ENCODE assay signal across 13 cellular contexts in the genomic region with DNA sequence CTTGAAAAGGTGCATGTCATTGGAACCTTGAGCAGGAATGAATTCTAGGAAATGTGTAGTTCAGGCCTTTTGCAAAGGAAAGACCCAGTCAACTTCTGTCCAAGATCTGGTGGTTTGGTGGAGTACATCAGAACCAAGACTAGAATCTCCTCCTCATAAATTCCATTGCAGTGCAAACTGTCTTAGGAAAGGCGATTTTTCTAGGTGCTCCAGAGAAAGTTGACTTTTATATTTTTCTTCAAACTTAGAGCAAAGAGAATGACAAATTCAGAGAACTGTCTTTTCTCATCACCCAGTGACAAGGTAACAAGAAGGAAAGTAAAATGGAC. TPM values are rescaled to one million over a fixed set of nuclear protein-coding genes. Genes with fewer than 3 reads are reported as not detected.
DNase-seq lines count a peak whose midpoint lies in the region; ATAC-seq and TF ChIP-seq lines count a peak whose summit lies in the region.
"Had no signal": no experiment of that assay in that cellular context is flagged by ENCODE, and none has a peak within 500 bp of the region (broad histone marks: within the 10 kb centered on the region; RNA-seq: fewer than 3 reads in every experiment).

No MANE protein-coding gene starts in this region.

- CTCF ChIA-PET in Panc1 (lab: Charles Lee), result no interaction called here

- H3K9ac ChIP-seq in skeletal muscle satellite cell (ENCODE audit: low read depth, low read length), result no peak overlapping the region

- intact Hi-C loops in Panc1 (cut with micrococcal nuclease; ENCODE audit: unreplicated experiment) (no loop called here), dorsolateral prefrontal cortex (cut with DNase I) (loop anchor here in 1 of 2 donors (5.0 kb wide), 1 partner anchor 50 kb away; a partner anchor contains a TSS)

- in situ Hi-C loops in Panc1 (cut with HindIII; ENCODE audit: low pct_unique_long_range_greater_than_20kb, low sequenced_read_pairs), result no loop called here

- H3K27me3 ChIP-seq in Panc1 (ENCODE audit: control insufficient read depth, insufficient read depth, low read length) (no peaks in the 10 kb centered on the region), dorsolateral prefrontal cortex (no peaks in the 10 kb centered on the region), skeletal muscle satellite cell (ENCODE audit: control insufficient read depth, insufficient read depth, low read length) (no peaks in the 10 kb centered on the region)
- H3K27me3 ChIP-seq: left lung, tibial nerve had no signal

- no peak for TF ChIP-seq CTCF in Panc1 (IDR thresholded peaks at IDR 0.05)
- no peak for TF ChIP-seq CTCF in dorsolateral prefrontal cortex (IDR thresholded peaks at IDR 0.05 in 54 of 56, conservative IDR thresholded peaks at IDR 0.05 in 2 of 56; ENCODE audit: low read depth in 1 of 56, partially characterized antibody in 56 of 56)

- no TSS peak for BruUV-seq in Panc1 (replicated peaks; lab: Mats Ljungman, UMichigan)

- H3K4me3 ChIP-seq in GM08714 (ENCODE audit: low read length), result peak overlapping the region; percentile 16; the same call in 1 of the 2 replicates
- H3K4me3 ChIP-seq in Panc1 (ENCODE audit: low read depth in 2 of 2, low read length in 2 of 2), result no peak overlapping the region
- H3K4me3 ChIP-seq in dorsolateral prefrontal cortex, result peak overlapping the region in 2 of 59 donors; percentile 3 to 30
- no peak overlapping the region for H3K4me3 ChIP-seq in skeletal muscle satellite cell (ENCODE audit: low read length)
- H3K4me3 ChIP-seq: left lung, tibial nerve had no signal

- H3K9me3 ChIP-seq in Panc1 (ENCODE audit: control insufficient read depth, insufficient read depth, low read depth, low read length) (no peaks in the 10 kb centered on the region), skeletal muscle satellite cell (replicated peaks; ENCODE audit: low read length) (no peaks in the 10 kb centered on the region)
- H3K9me3 ChIP-seq: left lung, tibial nerve had no signal

- POLR2A ChIA-PET in Panc1 (lab: Charles Lee), result no interaction called here

- H3K27ac ChIP-seq in Panc1 (ENCODE audit: low read length) (peak overlapping the region; percentile 54; the same call in 1 of the 2 replicates), dorsolateral prefrontal cortex (peak overlapping the region in 57 of 59 donors; percentile 26 to 93 (median 81))

- no peak for ATAC-seq in Panc1
- no peak for ATAC-seq in HG03039 (IDR thresholded peaks at IDR 0.05; ENCODE audit: unreplicated experiment)

- peak overlapping the region; percentile 27 for H3K4me2 ChIP-seq in skeletal muscle satellite cell (ENCODE audit: low read length)

- H3K36me3 ChIP-seq in Panc1 (ENCODE audit: control insufficient read depth, insufficient read depth, low read length) (no peaks in the 10 kb centered on the region), skeletal muscle satellite cell (ENCODE audit: insufficient read depth, low read length) (no peaks in the 10 kb centered on the region)
- H3K36me3 ChIP-seq: left lung, tibial nerve had no signal

- H3K4me1 ChIP-seq in Panc1 (ENCODE audit: control insufficient read depth, insufficient read depth, low read length), result peaks cover 13% of the 10 kb centered on the region
- peaks cover 21% of the 10 kb centered on the region for H3K4me1 ChIP-seq in skeletal muscle satellite cell (ENCODE audit: control insufficient read depth, insufficient read depth, low read length)

- no peak for DNase-seq in Panc1 (ENCODE audit: low read depth, low spot score)
- DNase-seq in dorsolateral prefrontal cortex, result no peak
- DNase-seq in SHP77 (lab: John Stamatoyannopoulos, UW), result no peak
- DNase-seq in stimulated activated naive CD4-positive, alpha-beta T cell treated with Interleukin-2 at 50 U/mL for 16 hours (lab: John Stamatoyannopoulos, UW), result no peak
- DNase-seq: activated CD4-positive, alpha-beta T cell treated with anti-CD3 and anti-CD28 coated beads, Interleukin-2, amount 10 ng/mL, durations not matched to agents 7 days and 5 days; NCI-H1048; SIG-M5 had no signal

RNA-seq across cellular contexts. Expression of a gene that starts 50.0 kb away (rescaled TPM):
- total RNA-seq in Panc1 (2021; ENCODE audit: unreplicated experiment), result 3.0 TPM
- polyA plus RNA-seq in Panc1 (2012; ENCODE audit: insufficient read length), result 3.5 TPM
- 10 to 100 TPM; 15.2 to 51.9 (median 26.9) TPM for total RNA-seq in dorsolateral prefrontal cortex
- total RNA-seq in skeletal muscle satellite cell (2012; rRNA removed), result 4.2 and 8.1 TPM in 2 replicates
- total RNA-seq: HepG2 had no signal
- polyA plus RNA-seq: HepG2 had no signal
